In the genomic region with DNA sequence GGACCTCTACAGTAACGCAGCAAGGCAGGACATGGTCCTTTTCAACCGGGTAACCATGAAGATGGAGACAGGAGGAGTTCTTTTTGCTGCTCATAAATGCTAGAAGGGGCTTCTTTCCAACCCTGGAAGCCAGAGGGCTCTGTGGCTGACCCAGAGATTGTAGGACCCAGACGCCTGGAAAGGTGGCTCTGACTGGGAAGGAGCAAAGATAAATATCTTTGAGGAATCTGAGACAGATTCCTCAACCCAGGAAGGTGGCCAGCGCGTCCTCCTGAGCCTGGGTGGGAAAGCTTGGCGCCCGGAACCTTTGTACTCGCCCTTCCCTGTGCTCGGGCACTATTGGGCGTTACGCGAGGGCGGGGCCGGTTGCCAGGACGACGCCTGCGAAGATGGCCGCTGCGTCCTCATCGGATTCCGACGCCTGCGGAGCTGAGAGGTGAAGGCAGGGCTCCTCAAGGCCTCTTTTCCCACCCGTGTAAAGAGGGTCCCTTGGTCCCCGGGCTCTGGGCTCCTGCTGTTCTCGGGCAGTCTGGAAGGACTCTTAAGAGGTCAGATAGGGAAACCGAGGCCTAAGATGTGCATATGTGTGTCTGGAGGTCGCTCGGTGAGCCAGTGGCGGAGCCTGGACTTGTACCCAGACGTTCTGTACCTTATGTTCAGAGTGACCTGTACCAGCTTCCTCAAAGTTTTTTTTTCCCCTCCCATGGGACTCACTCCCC, we compare ENCODE assay signal across 1 cellular context.
TF ChIP-seq lines count a peak whose summit lies in the region.

A gene (plus strand): TSS at position 365 of the 719 bp plus-strand sequence. CDS start 25 bp downstream, at position 390.

TF ChIP-seq in HepG2, 621 proteins besides CTCF, POLR2A, EP300 and RAD21 (continued from another document and continues in another):
- TF ChIP-seq ZFYVE20 (CRISPR knock-in tag; IDR thresholded peaks at IDR 0.05; ENCODE audit: borderline replicate concordance, low read depth) (no peak), ATF7-NPFF (CRISPR knock-in tag; IDR thresholded peaks at IDR 0.05; ENCODE audit: low read depth) (0 out of 2 replicates have a peak, but pooled peaks have one; percentile 50), ZFP1 (CRISPR knock-in tag; IDR thresholded peaks at IDR 0.05) (peak; percentile 63), ZBTB7B (CRISPR knock-in tag; IDR thresholded peaks at IDR 0.05) (peak; percentile 49; the same call in 1 of the 2 replicates), SSRP1 (CRISPR knock-in tag; IDR thresholded peaks at IDR 0.05) (0 out of 2 replicates have a peak, but pooled peaks have one; percentile 70), GATAD2A (CRISPR knock-in tag; IDR thresholded peaks at IDR 0.05) (peak; percentile 71; the same call in 1 of the 2 replicates), HNF4G (IDR thresholded peaks at IDR 0.05; ENCODE audit: borderline replicate concordance, low read depth, low read length) (peak; percentile 47; the same call in 1 of the 2 replicates), HNF4G (CRISPR knock-in tag; IDR thresholded peaks at IDR 0.05; ENCODE audit: borderline replicate concordance, low read depth) (no peak), U2AF2 (IDR thresholded peaks at IDR 0.05; ENCODE audit: low read depth, low read length) (peak; percentile 98), TEAD3 (CRISPR knock-in tag; optimal IDR thresholded peaks at IDR 0.05; ENCODE audit: borderline replicate concordance) (peak; percentile 77), ZNF33A (CRISPR knock-in tag; IDR thresholded peaks at IDR 0.05; ENCODE audit: borderline replicate concordance) (0 out of 2 replicates have a peak, but pooled peaks have one; percentile 19), ZNF761 (CRISPR knock-in tag; conservative IDR thresholded peaks at IDR 0.05) (no peak), TSC22D2 (CRISPR knock-in tag; IDR thresholded peaks at IDR 0.05; ENCODE audit: borderline replicate concordance) (0 out of 2 replicates have a peak, but pooled peaks have one; percentile 45), RFX3 (CRISPR knock-in tag; IDR thresholded peaks at IDR 0.05) (peak; percentile 97), ESRRA (CRISPR knock-in tag; IDR thresholded peaks at IDR 0.05; ENCODE audit: low read depth) (peak; percentile 32; the same call in 1 of the 2 replicates), DR1 (CRISPR knock-in tag; IDR thresholded peaks at IDR 0.05) (peak; percentile 27; the same call in 1 of the 2 replicates), ZNF205 (CRISPR knock-in tag; IDR thresholded peaks at IDR 0.05) (peak; percentile 75; the same call in 1 of the 2 replicates), SAP130 (CRISPR knock-in tag; IDR thresholded peaks at IDR 0.05; ENCODE audit: low read depth) (peak; percentile 96), ZMYM4 (CRISPR knock-in tag; IDR thresholded peaks at IDR 0.05) (peak; percentile 76; the same call in 1 of the 2 replicates), FOXC1 (CRISPR knock-in tag; IDR thresholded peaks at IDR 0.05; ENCODE audit: borderline replicate concordance) (no peak), BRD4 (CRISPR knock-in tag; IDR thresholded peaks at IDR 0.05) (peak; percentile 87; the same call in 1 of the 2 replicates), ZNF484 (CRISPR knock-in tag; IDR thresholded peaks at IDR 0.05; ENCODE audit: borderline replicate concordance, low read depth) (no peak), KLF16 (CRISPR knock-in tag; IDR thresholded peaks at IDR 0.05) (peak in 1 of 2 experiments; percentile 81; a peak in 2 of 4 replicates), ZNF30 (CRISPR knock-in tag; IDR thresholded peaks at IDR 0.05) (no peak), NR2F6 (IDR thresholded peaks at IDR 0.05) (no peak), NR2F6 (CRISPR knock-in tag; IDR thresholded peaks at IDR 0.05) (peak; percentile 15; the same call in 1 of the 2 replicates), ADNP (CRISPR knock-in tag; IDR thresholded peaks at IDR 0.05) (no peak), ZNF558 (CRISPR knock-in tag; IDR thresholded peaks at IDR 0.05; ENCODE audit: borderline replicate concordance) (no peak), ZNF781 (CRISPR knock-in tag; IDR thresholded peaks at IDR 0.05; ENCODE audit: borderline replicate concordance, not compliant biosample characterization) (no peak), ZSCAN31 (CRISPR knock-in tag; IDR thresholded peaks at IDR 0.05; ENCODE audit: low read depth) (peak; percentile 40; the same call in 1 of the 2 replicates)
- TF ChIP-seq, protein P1, sequence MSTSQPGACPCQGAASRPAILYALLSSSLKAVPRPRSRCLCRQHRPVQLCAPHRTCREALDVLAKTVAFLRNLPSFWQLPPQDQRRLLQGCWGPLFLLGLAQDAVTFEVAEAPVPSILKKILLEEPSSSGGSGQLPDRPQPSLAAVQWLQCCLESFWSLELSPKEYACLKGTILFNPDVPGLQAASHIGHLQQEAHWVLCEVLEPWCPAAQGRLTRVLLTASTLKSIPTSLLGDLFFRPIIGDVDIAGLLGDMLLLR (CRISPR knock-in tag; IDR thresholded peaks at IDR 0.05) = peak; percentile 23; the same call in 1 of the 2 replicates
- TF ChIP-seq, protein P2, sequence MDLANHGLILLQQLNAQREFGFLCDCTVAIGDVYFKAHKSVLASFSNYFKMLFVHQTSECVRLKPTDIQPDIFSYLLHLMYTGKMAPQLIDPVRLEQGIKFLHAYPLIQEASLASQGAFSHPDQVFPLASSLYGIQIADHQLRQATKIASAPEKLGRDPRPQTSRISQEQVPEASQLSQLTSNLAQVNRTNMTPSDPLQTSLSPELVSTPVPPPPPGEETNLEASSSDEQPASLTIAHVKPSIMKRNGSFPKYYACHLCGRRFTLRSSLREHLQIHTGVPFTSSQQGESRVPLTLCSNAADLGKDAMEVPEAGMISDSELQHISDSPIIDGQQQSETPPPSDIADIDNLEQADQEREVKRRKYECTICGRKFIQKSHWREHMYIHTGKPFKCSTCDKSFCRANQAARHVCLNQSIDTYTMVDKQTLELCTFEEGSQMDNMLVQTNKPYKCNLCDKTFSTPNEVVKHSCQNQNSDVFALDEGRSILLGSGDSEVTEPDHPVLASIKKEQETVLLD (CRISPR knock-in tag; IDR thresholded peaks at IDR 0.05; ENCODE audit: low read depth) = no peak
- TF ChIP-seq, protein P3, sequence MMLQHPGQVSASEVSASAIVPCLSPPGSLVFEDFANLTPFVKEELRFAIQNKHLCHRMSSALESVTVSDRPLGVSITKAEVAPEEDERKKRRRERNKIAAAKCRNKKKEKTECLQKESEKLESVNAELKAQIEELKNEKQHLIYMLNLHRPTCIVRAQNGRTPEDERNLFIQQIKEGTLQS (CRISPR knock-in tag; IDR thresholded peaks at IDR 0.05) = peak; percentile 53; the same call in 1 of the 2 replicates
- TF ChIP-seq, protein P4, sequence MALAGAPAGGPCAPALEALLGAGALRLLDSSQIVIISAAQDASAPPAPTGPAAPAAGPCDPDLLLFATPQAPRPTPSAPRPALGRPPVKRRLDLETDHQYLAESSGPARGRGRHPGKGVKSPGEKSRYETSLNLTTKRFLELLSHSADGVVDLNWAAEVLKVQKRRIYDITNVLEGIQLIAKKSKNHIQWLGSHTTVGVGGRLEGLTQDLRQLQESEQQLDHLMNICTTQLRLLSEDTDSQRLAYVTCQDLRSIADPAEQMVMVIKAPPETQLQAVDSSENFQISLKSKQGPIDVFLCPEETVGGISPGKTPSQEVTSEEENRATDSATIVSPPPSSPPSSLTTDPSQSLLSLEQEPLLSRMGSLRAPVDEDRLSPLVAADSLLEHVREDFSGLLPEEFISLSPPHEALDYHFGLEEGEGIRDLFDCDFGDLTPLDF (CRISPR knock-in tag; IDR thresholded peaks at IDR 0.05) = no peak; the same call in 1 of the 2 replicates
- TF ChIP-seq, protein P5, sequence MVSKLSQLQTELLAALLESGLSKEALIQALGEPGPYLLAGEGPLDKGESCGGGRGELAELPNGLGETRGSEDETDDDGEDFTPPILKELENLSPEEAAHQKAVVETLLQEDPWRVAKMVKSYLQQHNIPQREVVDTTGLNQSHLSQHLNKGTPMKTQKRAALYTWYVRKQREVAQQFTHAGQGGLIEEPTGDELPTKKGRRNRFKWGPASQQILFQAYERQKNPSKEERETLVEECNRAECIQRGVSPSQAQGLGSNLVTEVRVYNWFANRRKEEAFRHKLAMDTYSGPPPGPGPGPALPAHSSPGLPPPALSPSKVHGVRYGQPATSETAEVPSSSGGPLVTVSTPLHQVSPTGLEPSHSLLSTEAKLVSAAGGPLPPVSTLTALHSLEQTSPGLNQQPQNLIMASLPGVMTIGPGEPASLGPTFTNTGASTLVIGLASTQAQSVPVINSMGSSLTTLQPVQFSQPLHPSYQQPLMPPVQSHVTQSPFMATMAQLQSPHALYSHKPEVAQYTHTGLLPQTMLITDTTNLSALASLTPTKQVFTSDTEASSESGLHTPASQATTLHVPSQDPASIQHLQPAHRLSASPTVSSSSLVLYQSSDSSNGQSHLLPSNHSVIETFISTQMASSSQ (IDR thresholded peaks at IDR 0.05; ENCODE audit: low read depth) = no peak
- TF ChIP-seq, protein P5 (CRISPR knock-in tag; IDR thresholded peaks at IDR 0.05; ENCODE audit: borderline replicate concordance) = 0 out of 2 replicates have a peak, but pooled peaks have one; percentile 20
- TF ChIP-seq, protein P6, sequence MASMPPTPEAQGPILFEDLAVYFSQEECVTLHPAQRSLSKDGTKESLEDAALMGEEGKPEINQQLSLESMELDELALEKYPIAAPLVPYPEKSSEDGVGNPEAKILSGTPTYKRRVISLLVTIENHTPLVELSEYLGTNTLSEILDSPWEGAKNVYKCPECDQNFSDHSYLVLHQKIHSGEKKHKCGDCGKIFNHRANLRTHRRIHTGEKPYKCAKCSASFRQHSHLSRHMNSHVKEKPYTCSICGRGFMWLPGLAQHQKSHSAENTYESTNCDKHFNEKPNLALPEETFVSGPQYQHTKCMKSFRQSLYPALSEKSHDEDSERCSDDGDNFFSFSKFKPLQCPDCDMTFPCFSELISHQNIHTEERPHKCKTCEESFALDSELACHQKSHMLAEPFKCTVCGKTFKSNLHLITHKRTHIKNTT (CRISPR knock-in tag; IDR thresholded peaks at IDR 0.05) = no peak
- TF ChIP-seq, protein P7, sequence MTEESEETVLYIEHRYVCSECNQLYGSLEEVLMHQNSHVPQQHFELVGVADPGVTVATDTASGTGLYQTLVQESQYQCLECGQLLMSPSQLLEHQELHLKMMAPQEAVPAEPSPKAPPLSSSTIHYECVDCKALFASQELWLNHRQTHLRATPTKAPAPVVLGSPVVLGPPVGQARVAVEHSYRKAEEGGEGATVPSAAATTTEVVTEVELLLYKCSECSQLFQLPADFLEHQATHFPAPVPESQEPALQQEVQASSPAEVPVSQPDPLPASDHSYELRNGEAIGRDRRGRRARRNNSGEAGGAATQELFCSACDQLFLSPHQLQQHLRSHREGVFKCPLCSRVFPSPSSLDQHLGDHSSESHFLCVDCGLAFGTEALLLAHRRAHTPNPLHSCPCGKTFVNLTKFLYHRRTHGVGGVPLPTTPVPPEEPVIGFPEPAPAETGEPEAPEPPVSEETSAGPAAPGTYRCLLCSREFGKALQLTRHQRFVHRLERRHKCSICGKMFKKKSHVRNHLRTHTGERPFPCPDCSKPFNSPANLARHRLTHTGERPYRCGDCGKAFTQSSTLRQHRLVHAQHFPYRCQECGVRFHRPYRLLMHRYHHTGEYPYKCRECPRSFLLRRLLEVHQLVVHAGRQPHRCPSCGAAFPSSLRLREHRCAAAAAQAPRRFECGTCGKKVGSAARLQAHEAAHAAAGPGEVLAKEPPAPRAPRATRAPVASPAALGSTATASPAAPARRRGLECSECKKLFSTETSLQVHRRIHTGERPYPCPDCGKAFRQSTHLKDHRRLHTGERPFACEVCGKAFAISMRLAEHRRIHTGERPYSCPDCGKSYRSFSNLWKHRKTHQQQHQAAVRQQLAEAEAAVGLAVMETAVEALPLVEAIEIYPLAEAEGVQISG (CRISPR knock-in tag; IDR thresholded peaks at IDR 0.05) = peak; percentile 88
- TF ChIP-seq, protein P8, sequence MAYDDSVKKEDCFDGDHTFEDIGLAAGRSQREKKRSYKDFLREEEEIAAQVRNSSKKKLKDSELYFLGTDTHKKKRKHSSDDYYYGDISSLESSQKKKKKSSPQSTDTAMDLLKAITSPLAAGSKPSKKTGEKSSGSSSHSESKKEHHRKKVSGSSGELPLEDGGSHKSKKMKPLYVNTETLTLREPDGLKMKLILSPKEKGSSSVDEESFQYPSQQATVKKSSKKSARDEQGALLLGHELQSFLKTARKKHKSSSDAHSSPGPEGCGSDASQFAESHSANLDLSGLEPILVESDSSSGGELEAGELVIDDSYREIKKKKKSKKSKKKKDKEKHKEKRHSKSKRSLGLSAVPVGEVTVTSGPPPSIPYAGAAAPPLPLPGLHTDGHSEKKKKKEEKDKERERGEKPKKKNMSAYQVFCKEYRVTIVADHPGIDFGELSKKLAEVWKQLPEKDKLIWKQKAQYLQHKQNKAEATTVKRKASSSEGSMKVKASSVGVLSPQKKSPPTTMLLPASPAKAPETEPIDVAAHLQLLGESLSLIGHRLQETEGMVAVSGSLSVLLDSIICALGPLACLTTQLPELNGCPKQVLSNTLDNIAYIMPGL (CRISPR knock-in tag; IDR thresholded peaks at IDR 0.05; ENCODE audit: borderline replicate concordance in 1 of 2, low read depth in 1 of 2) = peak in 1 of 2 experiments; percentile 73; a peak in 3 of 4 replicates
- TF ChIP-seq, protein P9, sequence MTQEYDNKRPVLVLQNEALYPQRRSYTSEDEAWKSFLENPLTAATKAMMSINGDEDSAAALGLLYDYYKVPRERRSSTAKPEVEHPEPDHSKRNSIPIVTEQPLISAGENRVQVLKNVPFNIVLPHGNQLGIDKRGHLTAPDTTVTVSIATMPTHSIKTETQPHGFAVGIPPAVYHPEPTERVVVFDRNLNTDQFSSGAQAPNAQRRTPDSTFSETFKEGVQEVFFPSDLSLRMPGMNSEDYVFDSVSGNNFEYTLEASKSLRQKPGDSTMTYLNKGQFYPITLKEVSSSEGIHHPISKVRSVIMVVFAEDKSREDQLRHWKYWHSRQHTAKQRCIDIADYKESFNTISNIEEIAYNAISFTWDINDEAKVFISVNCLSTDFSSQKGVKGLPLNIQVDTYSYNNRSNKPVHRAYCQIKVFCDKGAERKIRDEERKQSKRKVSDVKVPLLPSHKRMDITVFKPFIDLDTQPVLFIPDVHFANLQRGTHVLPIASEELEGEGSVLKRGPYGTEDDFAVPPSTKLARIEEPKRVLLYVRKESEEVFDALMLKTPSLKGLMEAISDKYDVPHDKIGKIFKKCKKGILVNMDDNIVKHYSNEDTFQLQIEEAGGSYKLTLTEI (CRISPR knock-in tag; conservative IDR thresholded peaks at IDR 0.05) = no peak
- TF ChIP-seq, protein P10, sequence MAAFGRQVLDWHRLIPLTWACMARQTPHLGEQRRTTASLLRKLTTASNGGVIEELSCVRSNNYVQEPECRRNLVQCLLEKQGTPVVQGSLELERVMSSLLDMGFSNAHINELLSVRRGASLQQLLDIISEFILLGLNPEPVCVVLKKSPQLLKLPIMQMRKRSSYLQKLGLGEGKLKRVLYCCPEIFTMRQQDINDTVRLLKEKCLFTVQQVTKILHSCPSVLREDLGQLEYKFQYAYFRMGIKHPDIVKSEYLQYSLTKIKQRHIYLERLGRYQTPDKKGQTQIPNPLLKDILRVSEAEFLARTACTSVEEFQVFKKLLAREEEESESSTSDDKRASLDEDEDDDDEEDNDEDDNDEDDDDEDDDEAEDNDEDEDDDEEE (CRISPR knock-in tag; IDR thresholded peaks at IDR 0.05) = 0 out of 2 replicates have a peak, but pooled peaks have one; percentile 38
